In genomic region chr7:131633342-131633843, GRCh38 we compare ENCODE assay signal across 11 cellular contexts.
DNase-seq lines count a peak whose midpoint lies in the region; ATAC-seq, FAIRE-seq and TF ChIP-seq lines count a peak whose summit lies in the region.
"Had no signal": no experiment of that assay in that cellular context is flagged by ENCODE, and none has a peak within 500 bp of the region (broad histone marks: within the 10 kb centered on the region; RNA-seq: fewer than 3 reads in every experiment).

No MANE protein-coding gene starts in this region.

- POLR2A ChIA-PET in GM10248 (lab: Yijun Ruan, JAX), result no interaction called here

- H3K27me3 Mint-ChIP-seq in activated T-helper 17 cell treated with anti-CD3 and anti-CD28 coated beads, Interleukin-2, amount 50 U/mL, for 72 hours, result peaks cover 28% of the 10 kb centered on the region

- peaks cover 0 to 10% of the 10 kb centered on the region in 2 donors for H3K4me1 ChIP-seq in kidney (ENCODE audit: control insufficient read depth in 1 of 2, insufficient read depth in 1 of 2, low read depth in 1 of 2, low read length in 2 of 2)
- peaks cover 9% of the 10 kb centered on the region for H3K4me1 ChIP-seq in testis
- H3K4me1 ChIP-seq: transverse colon had no signal

- TF ChIP-seq CTCF in cardiac fibroblast (IDR thresholded peaks at IDR 0.05; ENCODE audit: low read depth, low read length) (no peak), kidney (IDR thresholded peaks at IDR 0.05; ENCODE audit: borderline replicate concordance, extremely low read depth, insufficient read depth) (no peak), testis (IDR thresholded peaks at IDR 0.05) (no peak), GM10248 (IDR thresholded peaks at IDR 0.05; ENCODE audit: control extremely low read depth, extremely low read depth, low read depth, missing control alignments) (no peak)

- no peak overlapping the region for H3K9ac ChIP-seq in kidney (ENCODE audit: low read length in 2 of 2)

- WGBS in testis, 2 donors, result 52 to 61% methylated on average over 7 of the region's 7 CpGs

- intact Hi-C loops in kidney (cut with DNase I) (no loop called here), testis (cut with DNase I; ENCODE audit: low total_unique reads) (no loop called here)

- H3K36me3 Mint-ChIP-seq in activated T-helper 17 cell treated with anti-CD3 and anti-CD28 coated beads, Interleukin-2, amount 50 U/mL, for 72 hours (ENCODE audit: low read depth), result no peaks in the 10 kb centered on the region

- CTCF ChIA-PET in GM10248 (lab: Yijun Ruan, JAX), result no interaction called here

- H3K4me3 ChIP-seq in cardiac fibroblast (replicated peaks in 1 of 2; ENCODE audit: low read depth in 2 of 2, low read length in 2 of 2), result no peak overlapping the region
- H3K4me3 ChIP-seq in kidney (ENCODE audit: low read length in 2 of 2), result no peak overlapping the region
- H3K4me3 ChIP-seq in testis, result no peak overlapping the region
- H3K4me3 ChIP-seq: transverse colon had no signal

- H3K27me3 ChIP-seq in testis, result no peaks in the 10 kb centered on the region
- H3K27me3 ChIP-seq: transverse colon had no signal

- DNase-seq in A172 (ENCODE audit: low spot score) (peak; percentile 98), HTR-8/SVneo (ENCODE audit: insufficient read length, low spot score) (peak; percentile 60), cardiac fibroblast (ENCODE audit: low read depth in 2 of 2) (peak; percentile 52 to 84), kidney (no peak), testis (no peak), GM10248 (ENCODE audit: extremely low spot score) (no peak)
- DNase-seq: AML-193, T1000, transverse colon had no signal

- H3K4me1 Mint-ChIP-seq in activated T-helper 17 cell treated with anti-CD3 and anti-CD28 coated beads, Interleukin-2, amount 50 U/mL, for 72 hours, result no peaks in the 10 kb centered on the region

- H3K27ac Mint-ChIP-seq in activated T-helper 17 cell treated with anti-CD3 and anti-CD28 coated beads, Interleukin-2, amount 50 U/mL, for 72 hours, result no peak overlapping the region

- no peaks in the 10 kb centered on the region for H3K9me3 Mint-ChIP-seq in activated T-helper 17 cell treated with anti-CD3 and anti-CD28 coated beads, Interleukin-2, amount 50 U/mL, for 72 hours

- ATAC-seq in activated T-helper 17 cell treated with anti-CD3 and anti-CD28 coated beads, Interleukin-2, amount 50 U/mL, for 72 hours (replicated peaks), result no peak
- no peak for ATAC-seq in GM18505 (IDR thresholded peaks at IDR 0.05; ENCODE audit: unreplicated experiment)

- H3K27ac ChIP-seq in kidney (ENCODE audit: low read depth in 2 of 2, low read length in 2 of 2) (peak overlapping the region; percentile 48 to 57), testis (no peak overlapping the region)
- H3K27ac ChIP-seq: transverse colon had no signal

- TF ChIP-seq POLR2A in testis (IDR thresholded peaks at IDR 0.05) (no peak), GM18505 (IDR thresholded peaks at IDR 0.05; ENCODE audit: borderline replicate concordance, extremely low read depth, insufficient read depth, insufficient read length) (no peak)

- no peaks in the 10 kb centered on the region for H3K9me3 ChIP-seq in kidney (ENCODE audit: control insufficient read depth in 1 of 2, low read length in 2 of 2)
- H3K9me3 ChIP-seq in testis, result no peaks in the 10 kb centered on the region
- H3K9me3 ChIP-seq: transverse colon had no signal

- H3K4me3 Mint-ChIP-seq in activated T-helper 17 cell treated with anti-CD3 and anti-CD28 coated beads, Interleukin-2, amount 50 U/mL, for 72 hours, result no peak overlapping the region

- no peaks in the 10 kb centered on the region for H3K36me3 ChIP-seq in kidney (ENCODE audit: control insufficient read depth in 1 of 2, insufficient read depth in 2 of 2, low read length in 2 of 2)
- H3K36me3 ChIP-seq in testis (ENCODE audit: low read depth, missing control alignments), result no peaks in the 10 kb centered on the region
- H3K36me3 ChIP-seq: transverse colon had no signal

- FAIRE-seq in HTR-8/SVneo (lab: Jason Lieb, UNC) (no peak), kidney (lab: Jason Lieb, UNC) (no peak)

Comparison
In these comparisons a context has a peak if more than half of its experiments do, and no peak if none do; other contexts are left out.
1. DNase-seq: peak in A172 (single experiment), HTR-8/SVneo (single experiment) and cardiac fibroblast (2 of 2); none in kidney (single experiment), testis (single experiment) and GM10248 (single experiment).
2. H3K27ac ChIP-seq: peak in kidney (2 of 2); none in testis (0 of 2).